Comparison of ENCODE assay signal across 16 cellular contexts in the genomic region with DNA sequence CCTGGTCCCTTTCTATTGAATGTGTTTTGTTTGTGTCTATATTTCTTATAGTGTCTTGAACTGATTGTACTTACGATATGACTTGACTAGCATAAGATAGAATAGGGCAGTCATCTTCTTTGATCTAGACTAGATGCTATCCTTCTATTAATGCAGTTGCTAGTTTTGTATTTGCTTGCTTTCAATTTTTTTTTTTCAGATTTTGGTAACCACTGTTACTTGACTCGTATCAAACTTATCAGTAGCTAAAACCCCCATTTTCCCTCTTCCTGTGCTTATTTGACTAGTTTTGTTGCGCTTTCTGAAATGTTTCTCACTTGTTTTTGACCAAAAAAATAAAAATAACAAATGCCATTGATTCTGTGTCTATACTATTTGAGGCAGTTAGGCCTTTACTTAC.
A peak's percentile ranks its signal among the peaks of the same experiment; 100 is the strongest.
DNase-seq lines count a peak whose midpoint lies in the region; ATAC-seq and TF ChIP-seq lines count a peak whose summit lies in the region.
"Had no signal": no experiment of that assay in that cellular context is flagged by ENCODE, and none has a peak within 500 bp of the region (broad histone marks: within the 10 kb centered on the region; RNA-seq: fewer than 3 reads in every experiment).

No MANE protein-coding gene starts in this region.

- H3F3A ChIP-seq in GM23338 (replicated peaks; ENCODE audit: low read depth) = no peaks in the 10 kb centered on the region

- H3K4me1 ChIP-seq in GM23338 (ENCODE audit: insufficient read depth) = peaks cover 6% of the 10 kb centered on the region; the same call in 1 of the 2 replicates

- no peaks in the 10 kb centered on the region for H3K9me2 ChIP-seq in GM23338 (ENCODE audit: insufficient read depth)

- POLR2A ChIA-PET in activated CD8-positive, alpha-beta T cell treated with anti-CD3 and anti-CD28 coated beads, Interleukin-2, amount 10 ng/mL, durations not matched to agents 7 days and 5 days (lab: Charles Lee) = no interaction called here
- POLR2A ChIA-PET in activated CD8-positive, alpha-beta T cell treated with anti-CD3 and anti-CD28 coated beads for 36 hours (lab: Charles Lee) = interaction anchor here (0.7 to 3.0 kb wide), 2 partner anchors 10 to 13 kb away, joined by 3 to 9 read pairs; no protein-coding TSS in a partner anchor

- H2AFZ ChIP-seq in GM23338 = peak overlapping the region; percentile 34; the same call in 1 of the 2 replicates

- intact Hi-C loops in activated CD8-positive, alpha-beta T cell treated with anti-CD3 and anti-CD28 coated beads for 36 hours (cut with micrococcal nuclease) = no loop called here

- H3K4me1 Mint-ChIP-seq in activated CD8-positive, alpha-beta T cell treated with anti-CD3 and anti-CD28 coated beads, Interleukin-2, amount 10 ng/mL, durations not matched to agents 7 days and 5 days (ENCODE audit: low read depth) = peaks cover 77% of the 10 kb centered on the region
- H3K4me1 Mint-ChIP-seq in activated CD8-positive, alpha-beta T cell treated with anti-CD3 and anti-CD28 coated beads for 36 hours (ENCODE audit: low read depth) = peaks cover 51% of the 10 kb centered on the region
- H3K4me1 Mint-ChIP-seq in GM23338 = peaks cover 12% of the 10 kb centered on the region; the same call in 2 of the 3 replicates
- no peaks in the 10 kb centered on the region for H3K4me1 Mint-ChIP-seq in central memory CD8-positive, alpha-beta T cell
- H3K4me1 Mint-ChIP-seq in natural killer cell treated with Interleukin-12 subunit alpha and Interleukin-12 subunit beta and Interleukin-15 and Interleukin-18, amount 100 ng/mL, for 72 hours (ENCODE audit: low read depth in 2 of 2) = peaks cover 17 to 23% of the 10 kb centered on the region in 2 donors

- H3K27ac ChIP-seq in GM23338 (ENCODE audit: low read depth) (no peak overlapping the region), KOPT-K1 (ENCODE audit: low read depth, low read length, poor library complexity, severe bottlenecking) (peak overlapping the region; percentile 96)

- H4K20me1 ChIP-seq in GM23338 (replicated peaks; ENCODE audit: insufficient read depth) = no peaks in the 10 kb centered on the region

- H3K36me3 Mint-ChIP-seq in activated CD8-positive, alpha-beta T cell treated with anti-CD3 and anti-CD28 coated beads, Interleukin-2, amount 10 ng/mL, durations not matched to agents 7 days and 5 days (ENCODE audit: low read depth) = peaks cover 60% of the 10 kb centered on the region
- H3K36me3 Mint-ChIP-seq in activated CD8-positive, alpha-beta T cell treated with anti-CD3 and anti-CD28 coated beads for 36 hours (ENCODE audit: low read depth) = no peaks in the 10 kb centered on the region
- no peaks in the 10 kb centered on the region for H3K36me3 Mint-ChIP-seq in GM23338 (ENCODE audit: low read depth)
- H3K36me3 Mint-ChIP-seq in central memory CD8-positive, alpha-beta T cell (ENCODE audit: insufficient read depth) = no peaks in the 10 kb centered on the region
- H3K36me3 Mint-ChIP-seq in natural killer cell treated with Interleukin-12 subunit alpha and Interleukin-12 subunit beta and Interleukin-15 and Interleukin-18, amount 100 ng/mL, for 72 hours = peaks cover 5% of the 10 kb centered on the region

- no peak for DNase-seq in activated CD8-positive, alpha-beta T cell treated with anti-CD3 and anti-CD28 coated beads, Interleukin-2, amount 10 ng/mL, durations not matched to agents 7 days and 5 days
- no peak for DNase-seq in activated CD8-positive, alpha-beta T cell treated with anti-CD3 and anti-CD28 coated beads for 36 hours
- DNase-seq in GM23338 (ENCODE audit: low spot score) = no peak
- DNase-seq in central memory CD8-positive, alpha-beta T cell (ENCODE audit: low spot score in 2 of 2) = no peak
- no peak for DNase-seq in natural killer cell treated with Interleukin-12 subunit alpha and Interleukin-12 subunit beta and Interleukin-15 and Interleukin-18, amount 100 ng/mL, for 72 hours (ENCODE audit: low spot score)
- DNase-seq: C1 segment of cervical spinal cord; Calu3; CD4-positive, alpha-beta T cell; DMS 273 treated with DMSO at 0.1 percent for 48 hours; DMS79; GOT3; H9 had no signal

- no peaks in the 10 kb centered on the region for H3K79me2 ChIP-seq in GM23338 (replicated peaks; ENCODE audit: insufficient read depth)

- H3K27me3 ChIP-seq in GM23338 (ENCODE audit: insufficient read depth) = no peaks in the 10 kb centered on the region

- CTCF ChIA-PET in activated CD8-positive, alpha-beta T cell treated with anti-CD3 and anti-CD28 coated beads, Interleukin-2, amount 10 ng/mL, durations not matched to agents 7 days and 5 days (lab: Charles Lee) = interaction anchor here (0.7 to 3.8 kb wide), 5 partner anchors 10 to 883 kb away, joined by 3 to 25 read pairs (median 3); no protein-coding TSS in a partner anchor
- CTCF ChIA-PET in activated CD8-positive, alpha-beta T cell treated with anti-CD3 and anti-CD28 coated beads for 36 hours (lab: Charles Lee) = interaction anchor here (1.7 to 3.3 kb wide), 2 partner anchors 12 to 265 kb away, joined by 4 to 17 read pairs; no protein-coding TSS in a partner anchor

- H3K4me3 Mint-ChIP-seq in activated CD8-positive, alpha-beta T cell treated with anti-CD3 and anti-CD28 coated beads, Interleukin-2, amount 10 ng/mL, durations not matched to agents 7 days and 5 days = no peak overlapping the region
- no peak overlapping the region for H3K4me3 Mint-ChIP-seq in activated CD8-positive, alpha-beta T cell treated with anti-CD3 and anti-CD28 coated beads for 36 hours
- H3K4me3 Mint-ChIP-seq in GM23338 = no peak overlapping the region
- no peak overlapping the region for H3K4me3 Mint-ChIP-seq in central memory CD8-positive, alpha-beta T cell
- no peak overlapping the region for H3K4me3 Mint-ChIP-seq in natural killer cell treated with Interleukin-12 subunit alpha and Interleukin-12 subunit beta and Interleukin-15 and Interleukin-18, amount 100 ng/mL, for 72 hours
- H3K4me3 Mint-ChIP-seq: B cell; CD4-positive, alpha-beta T cell; H9 had no signal

- H3K9me3 ChIP-seq in KOPT-K1 (ENCODE audit: insufficient read depth, low read length, poor library complexity, severe bottlenecking) = no peaks in the 10 kb centered on the region

- no peaks in the 10 kb centered on the region for H3K36me3 ChIP-seq in GM23338 (ENCODE audit: insufficient read depth)
- no peaks in the 10 kb centered on the region for H3K36me3 ChIP-seq in KOPT-K1 (ENCODE audit: insufficient read depth, low read length)

- no peak overlapping the region; the same call in 1 of the 2 replicates for H3K4me2 ChIP-seq in GM23338

- H3K4me3 ChIP-seq in GM23338 = no peak overlapping the region
- H3K4me3 ChIP-seq: GM12878 had no signal

- no peak for TF ChIP-seq CTCF in activated CD8-positive, alpha-beta T cell treated with anti-CD3 and anti-CD28 coated beads for 36 hours (IDR thresholded peaks at IDR 0.05)
- TF ChIP-seq CTCF in GM23338 (conservative IDR thresholded peaks at IDR 0.05; ENCODE audit: low read depth in 2 of 2) = no peak

- H3K9me3 Mint-ChIP-seq in activated CD8-positive, alpha-beta T cell treated with anti-CD3 and anti-CD28 coated beads, Interleukin-2, amount 10 ng/mL, durations not matched to agents 7 days and 5 days (ENCODE audit: insufficient read depth) = peaks cover 15% of the 10 kb centered on the region
- no peaks in the 10 kb centered on the region for H3K9me3 Mint-ChIP-seq in activated CD8-positive, alpha-beta T cell treated with anti-CD3 and anti-CD28 coated beads for 36 hours
- H3K9me3 Mint-ChIP-seq in GM23338 = no peaks in the 10 kb centered on the region
- no peaks in the 10 kb centered on the region for H3K9me3 Mint-ChIP-seq in central memory CD8-positive, alpha-beta T cell
- H3K9me3 Mint-ChIP-seq in natural killer cell treated with Interleukin-12 subunit alpha and Interleukin-12 subunit beta and Interleukin-15 and Interleukin-18, amount 100 ng/mL, for 72 hours = no peaks in the 10 kb centered on the region
- H3K9me3 Mint-ChIP-seq: CD4-positive, alpha-beta T cell; H9 had no signal

- no peak for ATAC-seq in activated CD8-positive, alpha-beta T cell treated with anti-CD3 and anti-CD28 coated beads, Interleukin-2, amount 10 ng/mL, durations not matched to agents 7 days and 5 days
- no peak for ATAC-seq in activated CD8-positive, alpha-beta T cell treated with anti-CD3 and anti-CD28 coated beads for 36 hours
- ATAC-seq in GM23338 (no peak), HG03045 (IDR thresholded peaks at IDR 0.05; ENCODE audit: unreplicated experiment) (no peak)
- ATAC-seq in central memory CD8-positive, alpha-beta T cell (replicated peaks; ENCODE audit: extremely low read depth, poor library complexity, severe bottlenecking) = no peak
- no peak for ATAC-seq in natural killer cell treated with Interleukin-12 subunit alpha and Interleukin-12 subunit beta and Interleukin-15 and Interleukin-18, amount 100 ng/mL, for 72 hours
- ATAC-seq: GM12878 had no signal

- H3K27ac Mint-ChIP-seq in activated CD8-positive, alpha-beta T cell treated with anti-CD3 and anti-CD28 coated beads, Interleukin-2, amount 10 ng/mL, durations not matched to agents 7 days and 5 days = peak overlapping the region; percentile 84
- no peak overlapping the region for H3K27ac Mint-ChIP-seq in activated CD8-positive, alpha-beta T cell treated with anti-CD3 and anti-CD28 coated beads for 36 hours
- H3K27ac Mint-ChIP-seq in GM23338 = no peak overlapping the region; the same call in 1 of the 2 replicates
- H3K27ac Mint-ChIP-seq in central memory CD8-positive, alpha-beta T cell (ENCODE audit: low read depth) = peak overlapping the region; percentile 17
- peak overlapping the region in 1 of 2 donors; percentile 35 for H3K27ac Mint-ChIP-seq in natural killer cell treated with Interleukin-12 subunit alpha and Interleukin-12 subunit beta and Interleukin-15 and Interleukin-18, amount 100 ng/mL, for 72 hours
- H3K27ac Mint-ChIP-seq: B cell; CD4-positive, alpha-beta T cell had no signal

- H3K27me3 Mint-ChIP-seq in activated CD8-positive, alpha-beta T cell treated with anti-CD3 and anti-CD28 coated beads, Interleukin-2, amount 10 ng/mL, durations not matched to agents 7 days and 5 days (ENCODE audit: low read depth) = no peaks in the 10 kb centered on the region
- peaks cover 15% of the 10 kb centered on the region for H3K27me3 Mint-ChIP-seq in activated CD8-positive, alpha-beta T cell treated with anti-CD3 and anti-CD28 coated beads for 36 hours
- no peaks in the 10 kb centered on the region for H3K27me3 Mint-ChIP-seq in GM23338 (ENCODE audit: insufficient read depth, low read depth, poor library complexity)
- H3K27me3 Mint-ChIP-seq in central memory CD8-positive, alpha-beta T cell = no peaks in the 10 kb centered on the region
- H3K27me3 Mint-ChIP-seq in natural killer cell treated with Interleukin-12 subunit alpha and Interleukin-12 subunit beta and Interleukin-15 and Interleukin-18, amount 100 ng/mL, for 72 hours = peaks cover 3% of the 10 kb centered on the region in 2 donors

TF ChIP-seq in GM23338, 12 proteins besides CTCF, POLR2A, EP300 and RAD21 (continues in another document):
- no peak for TF ChIP-seq ZNF331 (CRISPR knock-in tag; IDR thresholded peaks at IDR 0.05; ENCODE audit: low read depth)
- no peak for TF ChIP-seq NANOG (IDR thresholded peaks at IDR 0.05; ENCODE audit: borderline replicate concordance)
- no peak for TF ChIP-seq JUNB (IDR thresholded peaks at IDR 0.05; ENCODE audit: unreplicated experiment)

Comparison
In these comparisons a context has a peak if more than half of its experiments do, and no peak if none do; other contexts are left out.
1. H3K27ac Mint-ChIP-seq: peak in activated CD8-positive, alpha-beta T cell treated with anti-CD3 and anti-CD28 coated beads, Interleukin-2, amount 10 ng/mL, durations not matched to agents 7 days and 5 days (single experiment) and central memory CD8-positive, alpha-beta T cell (single experiment); none in activated CD8-positive, alpha-beta T cell treated with anti-CD3 and anti-CD28 coated beads for 36 hours (single experiment) and GM23338 (single experiment).